In the genomic region with DNA sequence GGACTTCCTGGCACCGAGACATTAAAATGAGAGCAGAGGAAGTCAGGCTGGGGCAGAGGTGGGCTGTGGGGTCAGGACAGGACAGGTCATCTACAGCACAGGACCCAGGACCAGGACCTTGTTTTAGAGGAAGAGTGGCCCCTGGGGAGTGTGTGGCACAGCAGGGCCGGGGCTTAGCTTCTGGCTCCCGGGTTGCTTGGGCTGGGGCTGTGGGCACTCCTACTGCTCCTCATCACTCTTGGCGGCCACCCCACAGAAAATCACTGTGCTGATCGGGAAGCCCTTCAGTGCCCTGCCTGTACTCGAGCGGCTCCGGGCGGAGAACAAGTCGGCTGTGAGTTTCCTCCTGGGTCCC, we compare ENCODE assay signal across 28 cellular contexts.
"Had no signal": no experiment of that assay in that cellular context is flagged by ENCODE, and none has a peak within 500 bp of the region (broad histone marks: within the 10 kb centered on the region; RNA-seq: fewer than 3 reads in every experiment).

No MANE protein-coding gene starts in this region.

- H3K36me3 ChIP-seq: ovary, thoracic aorta, uterus had no signal

- H3K27me3 Mint-ChIP-seq: activated B cell treated with CpG ODN at 0.5 μM for 24 hours; activated CD8-positive, alpha-beta T cell treated with anti-CD3 and anti-CD28 coated beads for 36 hours; progenitor cell of endocrine pancreas; stimulated activated naive CD8-positive, alpha-beta T cell treated with anti-CD3 and anti-CD28 coated beads, Interleukin-15, Interleukin-2, amounts not matched to agents 100 ng/mL and 50 ng/mL, for 24 hours; type B pancreatic cell had no signal

- FAIRE-seq: bronchial epithelial cell, colon, frontal cortex, kidney had no signal

- ATAC-seq: activated CD8-positive, alpha-beta T cell treated with anti-CD3 and anti-CD28 coated beads for 36 hours; activated naive CD4-positive, alpha-beta T cell treated with anti-CD3 and anti-CD28 coated beads, Interleukin-2, amount 50 U/mL, for 72 hours had no signal

- DNase-seq: activated B cell treated with CpG ODN at 0.5 μM for 24 hours; activated CD4-positive, alpha-beta T cell treated with anti-CD3 and anti-CD28 coated beads, Interleukin-2, amount 50 U/mL, for 1 hour; activated CD8-positive, alpha-beta T cell treated with anti-CD3 and anti-CD28 coated beads for 36 hours; activated T-cell treated with anti-CD3 and anti-CD28 coated beads, Interleukin-2, amount 50 U/mL, for 48 hours; effector CD4-positive, alpha-beta T cell; hypothalamus; immature natural killer cell; kidney; mesendoderm; retina; spleen; stimulated activated CD4-positive, alpha-beta T cell treated with anti-CD3 and anti-CD28 coated beads, Interleukin-2, amount 100 ng/mL, for 48 hours; T-helper 2 cell; uterus had no signal

- H3K27me3 ChIP-seq: neutrophil, ovary, spleen, uterus had no signal

- H3K36me3 Mint-ChIP-seq: activated naive CD4-positive, alpha-beta T cell treated with anti-CD3 and anti-CD28 coated beads, Interleukin-2, amount 50 U/mL, for 72 hours; immature natural killer cell had no signal

- H3K4me3 ChIP-seq: lung, ovary, spleen, thoracic aorta, uterus had no signal

- H3K9me3 Mint-ChIP-seq: activated B cell treated with CpG ODN at 0.5 μM for 24 hours; activated CD8-positive, alpha-beta T cell treated with anti-CD3 and anti-CD28 coated beads for 36 hours; activated naive CD4-positive, alpha-beta T cell treated with anti-CD3 and anti-CD28 coated beads, Interleukin-2, amount 50 U/mL, for 72 hours; activated T-helper 2 cell treated with anti-CD3 and anti-CD28 coated beads, Interferon-gamma antibody, Interleukin-2, Interleukin-4, amounts not matched to agents 10 μg/mL and 5 μg/mL and 100 μg/mL, durations not matched to agents 14 hours and 24 hours and 36 hours; immature natural killer cell; stimulated activated naive CD8-positive, alpha-beta T cell treated with anti-CD3 and anti-CD28 coated beads, Interleukin-15, Interleukin-2, amounts not matched to agents 100 ng/mL and 50 ng/mL, for 24 hours; type B pancreatic cell had no signal

- H3K4me3 Mint-ChIP-seq: activated B cell treated with CpG ODN at 0.5 μM for 24 hours; activated CD8-positive, alpha-beta T cell treated with anti-CD3 and anti-CD28 coated beads for 36 hours; immature natural killer cell; nephron; stimulated activated naive CD8-positive, alpha-beta T cell treated with anti-CD3 and anti-CD28 coated beads, Interleukin-15, Interleukin-2, amounts not matched to agents 100 ng/mL and 50 ng/mL, for 24 hours; type B pancreatic cell had no signal

- H3K27ac ChIP-seq: epithelial cell of prostate, neutrophil, ovary, thoracic aorta, uterus had no signal

- H3K4me1 ChIP-seq: uterus had no signal

- H3K27ac Mint-ChIP-seq: activated B cell treated with CpG ODN at 0.5 μM for 24 hours; activated CD8-positive, alpha-beta T cell treated with anti-CD3 and anti-CD28 coated beads for 36 hours; activated naive CD4-positive, alpha-beta T cell treated with anti-CD3 and anti-CD28 coated beads, Interleukin-2, amount 50 U/mL, for 72 hours; activated T-helper 2 cell treated with anti-CD3 and anti-CD28 coated beads, Interferon-gamma antibody, Interleukin-2, Interleukin-4, amounts not matched to agents 10 μg/mL and 5 μg/mL and 100 μg/mL, durations not matched to agents 14 hours and 24 hours and 36 hours; immature natural killer cell; progenitor cell of endocrine pancreas; stimulated activated naive CD8-positive, alpha-beta T cell treated with anti-CD3 and anti-CD28 coated beads, Interleukin-15, Interleukin-2, amounts not matched to agents 100 ng/mL and 50 ng/mL, for 24 hours; type B pancreatic cell had no signal

- H3K4me1 Mint-ChIP-seq: immature natural killer cell, nephron had no signal

- H3K9me3 ChIP-seq: neutrophil, ovary, spleen, thoracic aorta, uterus had no signal
